Comparison of ENCODE assay signal across 9 cellular contexts in genomic region chr3:50542177-50543034, GRCh38. TPM values are rescaled to one million over a fixed set of nuclear protein-coding genes. Genes with fewer than 3 reads are reported as not detected.
DNase-seq lines count a peak whose midpoint lies in the region; ATAC-seq and TF ChIP-seq lines count a peak whose summit lies in the region.
"Had no signal": no experiment of that assay in that cellular context is flagged by ENCODE, and none has a peak within 500 bp of the region (broad histone marks: within the 10 kb centered on the region; RNA-seq: fewer than 3 reads in every experiment).

No MANE protein-coding gene starts in this region.

- no peaks in the 10 kb centered on the region for H3K9me3 ChIP-seq in CD4-positive, alpha-beta T cell (ENCODE audit: control insufficient read depth, low read length)

- no peaks in the 10 kb centered on the region for H3K9me3 Mint-ChIP-seq in CD4-positive, alpha-beta T cell
- no peaks in the 10 kb centered on the region for H3K9me3 Mint-ChIP-seq in activated T-helper 17 cell treated with anti-CD3 and anti-CD28 coated beads, Interleukin-2, amount 50 U/mL, for 72 hours
- no peaks in the 10 kb centered on the region for H3K9me3 Mint-ChIP-seq in type B pancreatic cell

- H3K27ac Mint-ChIP-seq in CD4-positive, alpha-beta T cell: no peak overlapping the region
- H3K27ac Mint-ChIP-seq in activated T-helper 17 cell treated with anti-CD3 and anti-CD28 coated beads, Interleukin-2, amount 50 U/mL, for 72 hours: no peak overlapping the region
- H3K27ac Mint-ChIP-seq in type B pancreatic cell: peak overlapping the region; percentile 34
- H3K27ac Mint-ChIP-seq: IgD-negative memory B cell had no signal

- peak; percentile 29 to 66 (median 46) for DNase-seq in CD4-positive, alpha-beta T cell
- DNase-seq in HPDE6-E6E7 (ENCODE audit: extremely low spot score) (peak; percentile 56), RKO (ENCODE audit: low spot score) (peak; percentile 65), foreskin fibroblast (peak; percentile 49 to 83), nucleus accumbens (lab: John Stamatoyannopoulos, UW) (peak in 46 of 56 donors; percentile 8 to 91 (median 50)), type B pancreatic cell (ENCODE audit: extremely low spot score, unreplicated experiment) (peak; percentile 80)

- intact Hi-C loops in CD4-positive, alpha-beta T cell (cut with DNase I, micrococcal nuclease): loop anchor here (1.0 to 10.0 kb wide), 4 partner anchors 106 to 268 kb away; partner anchors contain the start of gene LSMEM2 (in 1 of the 2)

- CTCF ChIA-PET in CD4-positive, alpha-beta T cell (lab: Charles Lee): interaction anchor here (0.5 to 1.7 kb wide), 16 partner anchors 19 to 195 kb away, joined by 3 to 20 read pairs (median 4); partner anchors contain the start of genes C3orf18, CYB561D2, HEMK1 and MAPKAPK3

- no peaks in the 10 kb centered on the region for H3K27me3 ChIP-seq in CD4-positive, alpha-beta T cell (ENCODE audit: control insufficient read depth, insufficient read depth, low read length)

- peaks cover 13% of the 10 kb centered on the region for H3K27me3 Mint-ChIP-seq in CD4-positive, alpha-beta T cell
- peaks cover 12% of the 10 kb centered on the region for H3K27me3 Mint-ChIP-seq in activated T-helper 17 cell treated with anti-CD3 and anti-CD28 coated beads, Interleukin-2, amount 50 U/mL, for 72 hours
- peaks cover 19% of the 10 kb centered on the region for H3K27me3 Mint-ChIP-seq in type B pancreatic cell

- no peaks in the 10 kb centered on the region for H3K4me1 Mint-ChIP-seq in CD4-positive, alpha-beta T cell (ENCODE audit: low read depth)
- no peaks in the 10 kb centered on the region for H3K4me1 Mint-ChIP-seq in activated T-helper 17 cell treated with anti-CD3 and anti-CD28 coated beads, Interleukin-2, amount 50 U/mL, for 72 hours
- H3K4me1 Mint-ChIP-seq in type B pancreatic cell (ENCODE audit: unreplicated experiment): peaks cover 12% of the 10 kb centered on the region
- H3K4me1 Mint-ChIP-seq: IgD-negative memory B cell had no signal

- ATAC-seq in CD4-positive, alpha-beta T cell (ENCODE audit: poor library complexity): peak; percentile 74
- ATAC-seq in activated T-helper 17 cell treated with anti-CD3 and anti-CD28 coated beads, Interleukin-2, amount 50 U/mL, for 72 hours (replicated peaks): peak; percentile 73
- no peak for ATAC-seq in HG03342 (IDR thresholded peaks at IDR 0.05; ENCODE audit: unreplicated experiment)

- H3K4me3 ChIP-seq in foreskin fibroblast (ENCODE audit: low read depth in 1 of 2, low read length in 2 of 2): no peak overlapping the region

- H3K4me3 Mint-ChIP-seq in CD4-positive, alpha-beta T cell: no peak overlapping the region
- H3K4me3 Mint-ChIP-seq in activated T-helper 17 cell treated with anti-CD3 and anti-CD28 coated beads, Interleukin-2, amount 50 U/mL, for 72 hours: no peak overlapping the region
- no peak overlapping the region for H3K4me3 Mint-ChIP-seq in type B pancreatic cell
- H3K4me3 Mint-ChIP-seq: IgD-negative memory B cell had no signal

- POLR2A ChIA-PET in CD4-positive, alpha-beta T cell (lab: Charles Lee): interaction anchor here (1.4 to 2.0 kb wide), 4 partner anchors 27 to 204 kb away, joined by 4 to 6 read pairs (median 4); partner anchors contain the start of genes CYB561D2, HEMK1 and NPRL2

- H3K36me3 Mint-ChIP-seq in CD4-positive, alpha-beta T cell (ENCODE audit: low read depth): no peaks in the 10 kb centered on the region
- H3K36me3 Mint-ChIP-seq in activated T-helper 17 cell treated with anti-CD3 and anti-CD28 coated beads, Interleukin-2, amount 50 U/mL, for 72 hours (ENCODE audit: low read depth): no peaks in the 10 kb centered on the region
- no peaks in the 10 kb centered on the region for H3K36me3 Mint-ChIP-seq in type B pancreatic cell
- H3K36me3 Mint-ChIP-seq: IgD-negative memory B cell had no signal

- peak; percentile 90 for TF ChIP-seq CTCF in CD4-positive, alpha-beta T cell (IDR thresholded peaks at IDR 0.05)
- TF ChIP-seq CTCF in foreskin fibroblast (IDR thresholded peaks at IDR 0.05; ENCODE audit: low read depth, low read length) (peak; percentile 96), type B pancreatic cell (conservative IDR thresholded peaks at IDR 0.05) (peak; percentile 93)

- H3K27ac ChIP-seq in CD4-positive, alpha-beta T cell (ENCODE audit: low read depth, low read length): no peak overlapping the region

RNA-seq across cellular contexts. Expression of gene C3orf18, which starts 25.1 kb away (rescaled TPM):
- 1 to 10 TPM; 3.9 to 5.2 TPM for total RNA-seq in CD4-positive, alpha-beta T cell
- 10 to 100 TPM; 17.3 to 50.8 TPM for total RNA-seq in activated T-helper 17 cell treated with anti-CD3 and anti-CD28 coated beads, Interleukin-2, amount 50 U/mL, for 72 hours
- total RNA-seq in type B pancreatic cell (ENCODE audit: low replicate concordance): 1.9 and 11.9 TPM in 2 replicates

RNA-seq across cellular contexts. Expression of gene HEMK1, which starts 26.9 kb away (rescaled TPM):
- 10 to 100 TPM; 12.4 to 14.6 TPM for total RNA-seq in CD4-positive, alpha-beta T cell
- 10 to 100 TPM; 47.5 to 99.2 TPM for total RNA-seq in activated T-helper 17 cell treated with anti-CD3 and anti-CD28 coated beads, Interleukin-2, amount 50 U/mL, for 72 hours
- 20.2 and 29.9 TPM in 2 replicates for total RNA-seq in type B pancreatic cell (ENCODE audit: low replicate concordance)

RNA-seq across cellular contexts. Expression of gene CACNA2D2, which starts 39.0 kb away (rescaled TPM):
- 1 to 10 TPM; 2.5 to 3.8 TPM for total RNA-seq in CD4-positive, alpha-beta T cell
- total RNA-seq in activated T-helper 17 cell treated with anti-CD3 and anti-CD28 coated beads, Interleukin-2, amount 50 U/mL, for 72 hours: 1 to 10 TPM in 1 of 2 donors, under 1 TPM in 1; 0.50 to 5.0 TPM
- total RNA-seq in type B pancreatic cell (ENCODE audit: low replicate concordance): 7.8 and 19.4 TPM in 2 replicates
